Comparison of ENCODE assay signal across 1 cellular context in the genomic region with DNA sequence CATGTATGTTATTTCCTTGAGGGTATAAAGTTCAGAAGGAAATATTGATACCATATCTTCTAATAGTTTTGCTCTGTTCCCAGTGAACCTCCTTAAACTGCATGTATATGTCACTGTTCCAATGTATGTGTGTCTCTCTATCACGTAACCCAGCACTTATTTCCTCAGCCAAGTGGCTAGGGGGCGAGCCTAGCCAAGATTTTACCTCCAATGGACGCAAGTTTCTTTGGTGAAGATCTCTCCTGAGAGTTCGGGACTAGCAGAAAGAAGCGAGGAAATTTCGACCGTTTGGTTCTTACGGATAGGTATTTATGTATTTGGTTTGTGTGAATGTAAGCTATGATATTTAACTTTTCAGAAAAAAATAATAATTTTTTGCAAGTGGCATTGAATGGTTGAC.
TF ChIP-seq lines count a peak whose summit lies in the region.

No MANE protein-coding gene starts in this region.

TF ChIP-seq in GM23338, 12 proteins besides CTCF, POLR2A, EP300 and RAD21:
- no peak for TF ChIP-seq STAT1 (IDR thresholded peaks at IDR 0.05; ENCODE audit: unreplicated experiment)
- TF ChIP-seq, protein P1, sequence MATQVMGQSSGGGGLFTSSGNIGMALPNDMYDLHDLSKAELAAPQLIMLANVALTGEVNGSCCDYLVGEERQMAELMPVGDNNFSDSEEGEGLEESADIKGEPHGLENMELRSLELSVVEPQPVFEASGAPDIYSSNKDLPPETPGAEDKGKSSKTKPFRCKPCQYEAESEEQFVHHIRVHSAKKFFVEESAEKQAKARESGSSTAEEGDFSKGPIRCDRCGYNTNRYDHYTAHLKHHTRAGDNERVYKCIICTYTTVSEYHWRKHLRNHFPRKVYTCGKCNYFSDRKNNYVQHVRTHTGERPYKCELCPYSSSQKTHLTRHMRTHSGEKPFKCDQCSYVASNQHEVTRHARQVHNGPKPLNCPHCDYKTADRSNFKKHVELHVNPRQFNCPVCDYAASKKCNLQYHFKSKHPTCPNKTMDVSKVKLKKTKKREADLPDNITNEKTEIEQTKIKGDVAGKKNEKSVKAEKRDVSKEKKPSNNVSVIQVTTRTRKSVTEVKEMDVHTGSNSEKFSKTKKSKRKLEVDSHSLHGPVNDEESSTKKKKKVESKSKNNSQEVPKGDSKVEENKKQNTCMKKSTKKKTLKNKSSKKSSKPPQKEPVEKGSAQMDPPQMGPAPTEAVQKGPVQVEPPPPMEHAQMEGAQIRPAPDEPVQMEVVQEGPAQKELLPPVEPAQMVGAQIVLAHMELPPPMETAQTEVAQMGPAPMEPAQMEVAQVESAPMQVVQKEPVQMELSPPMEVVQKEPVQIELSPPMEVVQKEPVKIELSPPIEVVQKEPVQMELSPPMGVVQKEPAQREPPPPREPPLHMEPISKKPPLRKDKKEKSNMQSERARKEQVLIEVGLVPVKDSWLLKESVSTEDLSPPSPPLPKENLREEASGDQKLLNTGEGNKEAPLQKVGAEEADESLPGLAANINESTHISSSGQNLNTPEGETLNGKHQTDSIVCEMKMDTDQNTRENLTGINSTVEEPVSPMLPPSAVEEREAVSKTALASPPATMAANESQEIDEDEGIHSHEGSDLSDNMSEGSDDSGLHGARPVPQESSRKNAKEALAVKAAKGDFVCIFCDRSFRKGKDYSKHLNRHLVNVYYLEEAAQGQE (IDR thresholded peaks at IDR 0.05; ENCODE audit: unreplicated experiment): no peak
- no peak for TF ChIP-seq ZNF114 (CRISPR knock-in tag; IDR thresholded peaks at IDR 0.05)
- TF ChIP-seq POLR2AphosphoS5 (IDR thresholded peaks at IDR 0.05; ENCODE audit: low read depth): no peak
- TF ChIP-seq CREB1 (CRISPR knock-in tag; IDR thresholded peaks at IDR 0.05; ENCODE audit: low read depth): no peak
- no peak for TF ChIP-seq NANOG (IDR thresholded peaks at IDR 0.05; ENCODE audit: borderline replicate concordance)
- TF ChIP-seq ZNF462 (CRISPR knock-in tag; IDR thresholded peaks at IDR 0.05): no peak
- no peak for TF ChIP-seq EZH2 (IDR thresholded peaks at IDR 0.05; ENCODE audit: low read depth, unreplicated experiment)
- TF ChIP-seq JUNB (IDR thresholded peaks at IDR 0.05; ENCODE audit: unreplicated experiment): no peak
- TF ChIP-seq, protein P2, sequence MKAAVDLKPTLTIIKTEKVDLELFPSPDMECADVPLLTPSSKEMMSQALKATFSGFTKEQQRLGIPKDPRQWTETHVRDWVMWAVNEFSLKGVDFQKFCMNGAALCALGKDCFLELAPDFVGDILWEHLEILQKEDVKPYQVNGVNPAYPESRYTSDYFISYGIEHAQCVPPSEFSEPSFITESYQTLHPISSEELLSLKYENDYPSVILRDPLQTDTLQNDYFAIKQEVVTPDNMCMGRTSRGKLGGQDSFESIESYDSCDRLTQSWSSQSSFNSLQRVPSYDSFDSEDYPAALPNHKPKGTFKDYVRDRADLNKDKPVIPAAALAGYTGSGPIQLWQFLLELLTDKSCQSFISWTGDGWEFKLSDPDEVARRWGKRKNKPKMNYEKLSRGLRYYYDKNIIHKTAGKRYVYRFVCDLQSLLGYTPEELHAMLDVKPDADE (IDR thresholded peaks at IDR 0.05): no peak
- TF ChIP-seq EZH2phosphoT487 (IDR thresholded peaks at IDR 0.05; ENCODE audit: unreplicated experiment): no peak
TF ChIP-seq in GM23338: peak in this region for 0.
